9 cellular contexts compared by ENCODE assay signal in genomic region chr3:99818818-99819217, GRCh38. TPM values are rescaled to one million over a fixed set of nuclear protein-coding genes. Genes with fewer than 3 reads are reported as not detected.
DNase-seq lines count a peak whose midpoint lies in the region; ATAC-seq and TF ChIP-seq lines count a peak whose summit lies in the region.
"Had no signal": no experiment of that assay in that cellular context is flagged by ENCODE, and none has a peak within 500 bp of the region (broad histone marks: within the 10 kb centered on the region; RNA-seq: fewer than 3 reads in every experiment).

No MANE protein-coding gene starts in this region.

- peaks cover 14 to 26% (median 21%) of the 10 kb centered on the region in 10 experiments for H3K4me1 ChIP-seq in BLaER1 treated with 17β-estradiol and CSF1 and Interleukin-3, amounts not matched to agents 10 nM and 100 nM
- H3K4me1 ChIP-seq in IMR-90 (ENCODE audit: control insufficient read depth, insufficient read depth, low read length), result peaks cover 2% of the 10 kb centered on the region
- H3K4me1 ChIP-seq in naive thymus-derived CD4-positive, alpha-beta T cell (ENCODE audit: control insufficient read depth in 2 of 2, insufficient read depth in 2 of 2, low read length in 2 of 2), result peaks cover 18 to 22% of the 10 kb centered on the region in 2 donors
- H3K4me1 ChIP-seq in body of pancreas, result peaks cover 23% of the 10 kb centered on the region

- WGBS in IMR-90 (ENCODE audit: extremely low coverage in 2 of 2, insufficient read length in 1 of 2), 2 experiments, result no CpG with 5 or more reads among the region's 2 CpGs
- WGBS in body of pancreas, 2 donors, result 73 to 83% methylated on average over 2 of the region's 2 CpGs

- H2BK5ac ChIP-seq in IMR-90 (ENCODE audit: low read depth, low read length, poor library complexity, severe bottlenecking), result no peak overlapping the region

- H2BK120ac ChIP-seq in IMR-90 (ENCODE audit: low read depth, low read length), result no peak overlapping the region

- TF ChIP-seq CTCF in IMR-90 (conservative IDR thresholded peaks at IDR 0.05; ENCODE audit: low read depth, low read length) (no peak), brain (conservative IDR thresholded peaks at IDR 0.05) (no peak), body of pancreas (IDR thresholded peaks at IDR 0.05) (no peak)

- TSS peak; percentile 38 for BruUV-seq in IMR-90 (replicated peaks; lab: Mats Ljungman, UMichigan)

- H3K27me3 ChIP-seq in BLaER1 treated with 17β-estradiol and CSF1 and Interleukin-3, amounts not matched to agents 10 nM and 100 nM, result no peaks in the 10 kb centered on the region
- H3K27me3 ChIP-seq in IMR-90 (ENCODE audit: control insufficient read depth, insufficient read depth, low read length) (no peaks in the 10 kb centered on the region), body of pancreas (no peaks in the 10 kb centered on the region)
- H3K27me3 ChIP-seq in naive thymus-derived CD4-positive, alpha-beta T cell (ENCODE audit: control insufficient read depth in 2 of 2, insufficient read depth in 2 of 2, low read length in 2 of 2), result no peaks in the 10 kb centered on the region

- no peaks in the 10 kb centered on the region for H3K36me3 Mint-ChIP-seq in brain
- H3K36me3 Mint-ChIP-seq in naive thymus-derived CD4-positive, alpha-beta T cell, result peaks cover 0 to 4% (median 0%) of the 10 kb centered on the region in 5 donors

- peaks cover 0 to 45% (median 12%) of the 10 kb centered on the region in 11 experiments; a peak in 12 of 22 replicates for H4K20me1 ChIP-seq in BLaER1 treated with 17β-estradiol and CSF1 and Interleukin-3, amounts not matched to agents 10 nM and 100 nM
- H4K20me1 ChIP-seq in IMR-90 (ENCODE audit: insufficient read depth, low read length), result no peaks in the 10 kb centered on the region

- in situ Hi-C loops in IMR-90 (cut with MboI; ENCODE audit: low sequenced_read_pairs), result no loop called here

- H3K4me3 ChIP-seq in BLaER1 treated with 17β-estradiol and CSF1 and Interleukin-3, amounts not matched to agents 10 nM and 100 nM, result peak overlapping the region; percentile 64 to 78 (median 74); a peak in 18 of 20 replicates
- H3K4me3 ChIP-seq in IMR-90 (ENCODE audit: insufficient read depth, low read depth, low read length), result no peak overlapping the region
- peak overlapping the region; percentile 80 for H3K4me3 ChIP-seq in naive thymus-derived CD4-positive, alpha-beta T cell (ENCODE audit: low read length)
- no peak overlapping the region for H3K4me3 ChIP-seq in body of pancreas

- no peak overlapping the region for H2BK15ac ChIP-seq in IMR-90 (ENCODE audit: low read depth, low read length)

- no peak overlapping the region for H4K8ac ChIP-seq in IMR-90 (ENCODE audit: low read depth in 2 of 2, low read length in 2 of 2)

- CTCF ChIA-PET in IMR-90 (lab: Yijun Ruan, JAX), result no interaction called here
- CTCF ChIA-PET in naive thymus-derived CD4-positive, alpha-beta T cell (lab: Charles Lee), result interaction anchor here (1.5 kb wide), 1 partner anchor 435 kb away, joined by 6 read pairs; no protein-coding TSS in a partner anchor

- H3K4me2 ChIP-seq in BLaER1 treated with 17β-estradiol and CSF1 and Interleukin-3, amounts not matched to agents 10 nM and 100 nM, result peak overlapping the region; percentile 76 to 95 (median 85)
- H3K4me2 ChIP-seq in IMR-90 (ENCODE audit: low read depth, low read length), result peak overlapping the region; percentile 74

- H3K4me3 Mint-ChIP-seq in brain, result peak overlapping the region; percentile 92 to 99 (median 98)
- H3K4me3 Mint-ChIP-seq in naive thymus-derived CD4-positive, alpha-beta T cell, result peak overlapping the region; percentile 84 to 99 (median 95)

- POLR2A ChIA-PET in IMR-90 (lab: Charles Lee; ENCODE audit: unreplicated experiment), result no interaction called here
- POLR2A ChIA-PET in naive thymus-derived CD4-positive, alpha-beta T cell (lab: Charles Lee), result interaction anchor here (0.5 to 1.8 kb wide), 2 partner anchors 80 to 442 kb away, joined by 3 to 9 read pairs; partner anchors contain the start of gene TBC1D23

- no peak overlapping the region for H2AK5ac ChIP-seq in IMR-90 (ENCODE audit: low read depth, low read length)

- H3K27ac Mint-ChIP-seq in brain, result peak overlapping the region in 3 of 5 experiments; percentile 97 to 100 (median 100)
- H3K27ac Mint-ChIP-seq in naive thymus-derived CD4-positive, alpha-beta T cell, result peak overlapping the region; percentile 93 to 100 (median 100)

- no peak overlapping the region; the same call in 1 of the 2 replicates for H3K23ac ChIP-seq in IMR-90 (ENCODE audit: low read depth, low read length)

- no peak overlapping the region for H4K91ac ChIP-seq in IMR-90 (ENCODE audit: insufficient read depth, low read depth, low read length)

- H2AK9ac ChIP-seq in IMR-90 (replicated peaks; ENCODE audit: low read depth, low read length, poor library complexity), result no peak overlapping the region

- TF ChIP-seq POLR2A in IMR-90 (IDR thresholded peaks at IDR 0.05; ENCODE audit: low read depth, low read length) (no peak), body of pancreas (IDR thresholded peaks at IDR 0.05) (no peak)

- intact Hi-C loops in IMR-90 (cut with micrococcal nuclease) (no loop called here), body of pancreas (cut with DNase I) (no loop called here)
- intact Hi-C loops in naive thymus-derived CD4-positive, alpha-beta T cell (cut with micrococcal nuclease), result loop anchor here (1.0 to 5.0 kb wide), 7 partner anchors 391 to 1997 kb away; partner anchors contain the start of genes CPOX (in 1 of the 2), CRYBG3 (in 1 of the 2), DCBLD2 (in 1 of the 2) and NIT2 (in 1 of the 2)

- peak overlapping the region; percentile 78 to 95 (median 92); a peak in 21 of 22 replicates for H3K9ac ChIP-seq in BLaER1 treated with 17β-estradiol and CSF1 and Interleukin-3, amounts not matched to agents 10 nM and 100 nM
- H3K9ac ChIP-seq in IMR-90 (ENCODE audit: low read depth, low read length), result no peak overlapping the region

- peaks cover 0 to 3% (median 0%) of the 10 kb centered on the region in 5 experiments for H3K9me3 Mint-ChIP-seq in brain
- H3K9me3 Mint-ChIP-seq in naive thymus-derived CD4-positive, alpha-beta T cell, result peaks cover 0 to 3% (median 0%) of the 10 kb centered on the region in 11 donors

- H3K4me1 Mint-ChIP-seq in brain, result peaks cover 53% of the 10 kb centered on the region
- peaks cover 19 to 68% (median 47%) of the 10 kb centered on the region in 7 donors for H3K4me1 Mint-ChIP-seq in naive thymus-derived CD4-positive, alpha-beta T cell

- no peak for ATAC-seq in IMR-90 (ENCODE audit: low read depth)
- ATAC-seq in naive thymus-derived CD4-positive, alpha-beta T cell, result no peak
- ATAC-seq in HG03045 (IDR thresholded peaks at IDR 0.05; ENCODE audit: unreplicated experiment), result no peak
- no peak for ATAC-seq in body of pancreas
- ATAC-seq in GM18502 (IDR thresholded peaks at IDR 0.05; ENCODE audit: poor library complexity, unreplicated experiment), result no peak

- H3K27me3 Mint-ChIP-seq in brain, result peaks cover 7% of the 10 kb centered on the region
- H3K27me3 Mint-ChIP-seq in naive thymus-derived CD4-positive, alpha-beta T cell, result no peaks in the 10 kb centered on the region

- peak overlapping the region in 1 of 11 experiments; percentile 95; a peak in 2 of 22 replicates for H3K27ac ChIP-seq in BLaER1 treated with 17β-estradiol and CSF1 and Interleukin-3, amounts not matched to agents 10 nM and 100 nM
- H3K27ac ChIP-seq in IMR-90 (ENCODE audit: insufficient read depth, low read length), result no peak overlapping the region
- no peak overlapping the region for H3K27ac ChIP-seq in naive thymus-derived CD4-positive, alpha-beta T cell (ENCODE audit: low read depth, low read length)
- H3K27ac ChIP-seq in body of pancreas, result no peak overlapping the region

- H2BK20ac ChIP-seq in IMR-90 (ENCODE audit: low read depth, low read length), result no peak overlapping the region

- peaks cover 0 to 7% (median 0%) of the 10 kb centered on the region in 11 experiments; a peak in 4 of 22 replicates for H3K9me3 ChIP-seq in BLaER1 treated with 17β-estradiol and CSF1 and Interleukin-3, amounts not matched to agents 10 nM and 100 nM (replicated peaks in 1 of 11)
- H3K9me3 ChIP-seq in IMR-90 (ENCODE audit: control insufficient read depth, insufficient read depth, low read length) (no peaks in the 10 kb centered on the region), body of pancreas (no peaks in the 10 kb centered on the region)
- no peaks in the 10 kb centered on the region for H3K9me3 ChIP-seq in naive thymus-derived CD4-positive, alpha-beta T cell (ENCODE audit: control insufficient read depth in 2 of 3, low read length in 3 of 3)

- no peak overlapping the region for H2AFZ ChIP-seq in IMR-90 (replicated peaks; ENCODE audit: low read length, poor library complexity)

- dilution Hi-C loops in IMR-90 (cut with HindIII; ENCODE audit: low sequenced_read_pairs, unreplicated experiment), result no loop called here

- no peak for TF ChIP-seq RAD21 in IMR-90 (IDR thresholded peaks at IDR 0.05; ENCODE audit: low read length)

- no peak overlapping the region for H3K14ac ChIP-seq in IMR-90 (replicated peaks; ENCODE audit: low read depth, low read length)

- H3K4ac ChIP-seq in IMR-90 (ENCODE audit: low read depth, low read length), result no peak overlapping the region

- no peak overlapping the region for H4K5ac ChIP-seq in IMR-90 (ENCODE audit: low read depth, low read length)

- H3K9me1 ChIP-seq in IMR-90 (ENCODE audit: insufficient read depth, low read length), result no peaks in the 10 kb centered on the region; the same call in 1 of the 2 replicates

- no peak overlapping the region for H3K18ac ChIP-seq in IMR-90 (ENCODE audit: low read depth, low read length)

- H3K79me1 ChIP-seq in IMR-90 (ENCODE audit: low read depth in 1 of 2, low read length in 2 of 2), result peaks cover 12 to 33% of the 10 kb centered on the region in 2 experiments; a peak in 3 of 4 replicates

- no peak for DNase-seq in IMR-90
- DNase-seq in naive thymus-derived CD4-positive, alpha-beta T cell, result no peak
- no peak for DNase-seq in body of pancreas
- DNase-seq in occipital lobe (lab: John Stamatoyannopoulos, UW), result no peak
- DNase-seq: GDM1 had no signal

- peaks cover 0 to 20% (median 0%) of the 10 kb centered on the region in 11 experiments; a peak in 6 of 22 replicates for H3K36me3 ChIP-seq in BLaER1 treated with 17β-estradiol and CSF1 and Interleukin-3, amounts not matched to agents 10 nM and 100 nM
- no peaks in the 10 kb centered on the region for H3K36me3 ChIP-seq in IMR-90 (ENCODE audit: control insufficient read depth, insufficient read depth, low read length)
- no peaks in the 10 kb centered on the region for H3K36me3 ChIP-seq in naive thymus-derived CD4-positive, alpha-beta T cell (ENCODE audit: control insufficient read depth in 2 of 3, insufficient read depth in 3 of 3, low read length in 3 of 3)
- no peaks in the 10 kb centered on the region for H3K36me3 ChIP-seq in body of pancreas (replicated peaks in 1 of 2; ENCODE audit: insufficient read depth in 1 of 2, low read depth in 2 of 2)

- no peak overlapping the region for H3K56ac ChIP-seq in IMR-90 (ENCODE audit: extremely low read depth, insufficient read depth, low read length)

RNA-seq across cellular contexts. Expression of gene CMSS1, which starts 1.2 kb away (rescaled TPM):
- total RNA-seq in IMR-90 (2012; rRNA removed) (13.6 and 18.1 TPM in 2 replicates), body of pancreas (10 to 100 TPM in 1 of 2 donors, 1 to 10 TPM in 1; 3.9 to 21.4 TPM), occipital lobe (13.3 TPM)
- polyA plus RNA-seq in IMR-90 (2012; rRNA removed) (10.0 and 12.5 TPM in 2 replicates), brain (ENCODE audit: insufficient read depth, low read depth, low replicate concordance) (31.4 TPM)
- polyA plus RNA-seq in IMR-90 (2012; cell fraction: cytosol; rRNA removed), result 2.1 and 2.2 TPM in 2 replicates
- polyA plus RNA-seq in IMR-90 (2012; cell fraction: nucleus; rRNA removed; ENCODE audit: low replicate concordance), result 0.51 and 4.4 TPM in 2 replicates
- total RNA-seq in naive thymus-derived CD4-positive, alpha-beta T cell, result 10 to 100 TPM; 14.9 to 47.7 (median 18.2) TPM
- polyA plus RNA-seq in naive thymus-derived CD4-positive, alpha-beta T cell, result 10 to 100 TPM; 22.4 to 25.6 TPM

Comparison
In these comparisons a context has a peak if more than half of its experiments do, and no peak if none do; other contexts are left out.
1. H3K4me3 ChIP-seq: peak in BLaER1 treated with 17β-estradiol and CSF1 and Interleukin-3, amounts not matched to agents 10 nM and 100 nM (10 of 10) and naive thymus-derived CD4-positive, alpha-beta T cell (single experiment); none in IMR-90 (single experiment) and body of pancreas (0 of 2).
2. intact Hi-C loops: an anchor here in naive thymus-derived CD4-positive, alpha-beta T cell (1.0 to 5.0 kb wide); none called in IMR-90 and body of pancreas.